In the genomic region with DNA sequence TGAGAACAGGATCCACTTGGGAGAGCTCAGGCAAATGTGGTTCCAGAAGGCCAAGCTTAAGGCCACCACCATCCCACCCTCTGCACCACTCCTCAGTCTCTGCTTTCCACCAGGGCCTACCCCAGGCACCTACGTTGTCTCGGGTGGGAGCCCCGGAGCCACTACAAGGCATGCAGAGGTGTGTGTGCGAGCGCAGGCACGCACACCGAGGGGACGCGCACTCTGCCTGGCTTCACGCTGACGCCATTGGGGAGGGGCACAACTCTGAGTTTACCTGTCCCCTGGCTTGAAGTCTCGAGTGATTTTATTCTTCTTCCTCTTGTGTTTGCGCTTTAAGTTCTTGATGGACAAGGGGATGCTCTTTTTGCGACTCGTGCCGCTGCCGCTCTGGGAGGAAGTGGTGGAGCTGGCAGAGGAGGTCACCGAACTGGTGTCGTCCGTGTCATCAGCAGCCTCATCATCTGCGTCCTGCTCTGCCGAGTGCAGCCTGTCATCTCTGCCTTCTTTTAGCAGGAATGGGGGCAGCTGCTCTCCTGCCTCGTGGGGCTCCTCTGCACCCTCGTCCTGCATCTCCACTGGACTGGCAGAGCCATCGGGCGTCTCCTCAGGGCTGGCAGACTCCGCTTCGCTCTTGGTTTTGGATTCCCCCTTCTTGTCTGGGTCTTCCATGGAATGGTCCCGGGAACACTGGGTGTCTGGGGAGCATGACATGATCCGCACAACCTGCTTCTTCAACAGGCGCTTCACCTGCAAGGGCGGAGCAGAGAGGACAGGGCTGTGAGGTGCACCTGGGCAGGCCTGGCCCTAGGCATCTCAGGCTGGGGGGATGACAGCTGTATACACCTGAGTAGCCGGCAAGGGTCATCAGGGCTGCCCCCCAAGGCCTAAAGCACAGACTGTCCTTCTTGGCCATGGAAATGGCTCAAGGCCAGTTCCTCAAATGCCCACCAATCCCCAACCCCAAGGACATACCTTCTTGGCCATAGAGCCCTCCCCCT, we compare ENCODE assay signal across 21 cellular contexts. TPM values are rescaled to one million over a fixed set of nuclear protein-coding genes. Genes with fewer than 3 reads are reported as not detected.
DNase-seq lines count a peak whose midpoint lies in the region; ATAC-seq and TF ChIP-seq lines count a peak whose summit lies in the region.
"Had no signal": no experiment of that assay in that cellular context is flagged by ENCODE, and none has a peak within 500 bp of the region (broad histone marks: within the 10 kb centered on the region; RNA-seq: fewer than 3 reads in every experiment).

No MANE protein-coding gene starts in this region.

- ATAC-seq in Right ventricle myocardium inferior: no peak
- no peak for ATAC-seq in heart left ventricle
- no peak for ATAC-seq in WTC11
- no peak for ATAC-seq in HG03565 (IDR thresholded peaks at IDR 0.05; ENCODE audit: unreplicated experiment)
- no peak for ATAC-seq in HG02852 (IDR thresholded peaks at IDR 0.05; ENCODE audit: unreplicated experiment)

- H3K27ac Mint-ChIP-seq in WTC11: peak overlapping the region; percentile 89; the same call in 1 of the 2 replicates
- H3K27ac Mint-ChIP-seq in nephron progenitor cell: peak overlapping the region; percentile 48
- H3K27ac Mint-ChIP-seq: B cell, CD14-positive monocyte, HFFc6 had no signal

- TF ChIP-seq CTCF in heart left ventricle (IDR thresholded peaks at IDR 0.05): no peak
- no peak for TF ChIP-seq CTCF in WTC11 (IDR thresholded peaks at IDR 0.05)
- TF ChIP-seq CTCF in nephron progenitor cell (IDR thresholded peaks at IDR 0.05): no peak

- H3K36me3 Mint-ChIP-seq in WTC11 (peaks cover 59% of the 10 kb centered on the region), nephron progenitor cell (ENCODE audit: low read depth) (peaks cover 65% of the 10 kb centered on the region)

- no peak overlapping the region for H3K4me3 Mint-ChIP-seq in WTC11
- no peak overlapping the region for H3K4me3 Mint-ChIP-seq in nephron progenitor cell
- H3K4me3 Mint-ChIP-seq: B cell, CD14-positive monocyte, HFFc6 had no signal

- H3K27me3 Mint-ChIP-seq in WTC11 (ENCODE audit: low read depth) (no peaks in the 10 kb centered on the region), nephron progenitor cell (ENCODE audit: low read depth, poor library complexity) (no peaks in the 10 kb centered on the region)
- H3K27me3 Mint-ChIP-seq: B cell had no signal

- no peaks in the 10 kb centered on the region for H3K9me3 ChIP-seq in heart left ventricle

- H3K27ac ChIP-seq in heart left ventricle: no peak overlapping the region

- no peak for TF ChIP-seq POLR2A in heart left ventricle (IDR thresholded peaks at IDR 0.05)

- CTCF ChIA-PET in WTC11 (lab: Charles Lee): interaction anchor here (0.5 to 4.9 kb wide), 14 partner anchors 9 to 282 kb away, joined by 3 to 135 read pairs (median 28); a partner anchor contains a TSS

- intact Hi-C loops in Right ventricle myocardium inferior (cut with DNase I) (loop anchor here (2.0 to 5.0 kb wide), 2 partner anchors 47 to 95 kb away; a partner anchor contains a TSS), heart left ventricle (cut with DNase I) (loop anchor here in 8 of 10 donors (2.0 to 10.0 kb wide), 8 partner anchors 35 to 277 kb away; a partner anchor contains a TSS)

- peak; percentile 54 for DNase-seq in Right ventricle myocardium inferior (ENCODE audit: missing footprints)
- no peak for DNase-seq in heart left ventricle
- DNase-seq in WTC11 (ENCODE audit: low spot score): no peak
- no peak for DNase-seq in nephron progenitor cell
- DNase-seq in DMS114 treated with DMSO at 0.1 percent for 48 hours (lab: John Stamatoyannopoulos, UW; ENCODE audit: unreplicated experiment): no peak
- DNase-seq: DMS79; HFFc6; IMR-90; NCI-H1105 treated with DMSO at 0.1 percent for 48 hours; NCI-H1694; NCI-H2081; NCI-H2171; NCI-H345; NCI-H524; NCI-H774; NK-92 treated with Interleukin-12 subunit alpha and Interleukin-12 subunit beta, amount 100 ng/mL, for 24 hours; Right ventricle myocardium superior had no signal

- H3K9me3 Mint-ChIP-seq in WTC11 (no peaks in the 10 kb centered on the region), nephron progenitor cell (no peaks in the 10 kb centered on the region)
- H3K9me3 Mint-ChIP-seq: CD14-positive monocyte, HFFc6 had no signal

- no peaks in the 10 kb centered on the region for H3K27me3 ChIP-seq in heart left ventricle

- peaks cover 0 to 31% (median 11%) of the 10 kb centered on the region in 12 donors for H3K4me1 ChIP-seq in heart left ventricle

- no peaks in the 10 kb centered on the region for H3K4me1 Mint-ChIP-seq in WTC11
- H3K4me1 Mint-ChIP-seq in nephron progenitor cell: peaks cover 12% of the 10 kb centered on the region
- H3K4me1 Mint-ChIP-seq: CD14-positive monocyte had no signal

- H3K36me3 ChIP-seq in heart left ventricle: peaks cover 0 to 99% (median 97%) of the 10 kb centered on the region in 9 donors

- H3K4me3 ChIP-seq in heart left ventricle: no peak overlapping the region

- 89 to 93% (median 90%) methylated on average over 22 to 33 of the region's 33 CpGs for whole genome bisulfite sequencing in heart left ventricle, 4 donors

- POLR2A ChIA-PET in WTC11 (lab: Charles Lee): no interaction called here

TF ChIP-seq in WTC11, 78 proteins besides CTCF, POLR2A, EP300 and RAD21 (continues in another document):
- TF ChIP-seq, protein P1, sequence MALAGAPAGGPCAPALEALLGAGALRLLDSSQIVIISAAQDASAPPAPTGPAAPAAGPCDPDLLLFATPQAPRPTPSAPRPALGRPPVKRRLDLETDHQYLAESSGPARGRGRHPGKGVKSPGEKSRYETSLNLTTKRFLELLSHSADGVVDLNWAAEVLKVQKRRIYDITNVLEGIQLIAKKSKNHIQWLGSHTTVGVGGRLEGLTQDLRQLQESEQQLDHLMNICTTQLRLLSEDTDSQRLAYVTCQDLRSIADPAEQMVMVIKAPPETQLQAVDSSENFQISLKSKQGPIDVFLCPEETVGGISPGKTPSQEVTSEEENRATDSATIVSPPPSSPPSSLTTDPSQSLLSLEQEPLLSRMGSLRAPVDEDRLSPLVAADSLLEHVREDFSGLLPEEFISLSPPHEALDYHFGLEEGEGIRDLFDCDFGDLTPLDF (CRISPR knock-in tag; IDR thresholded peaks at IDR 0.05): no peak
- TF ChIP-seq TEAD4 (CRISPR knock-in tag; IDR thresholded peaks at IDR 0.05) (no peak), ZNF671 (CRISPR knock-in tag; IDR thresholded peaks at IDR 0.05) (no peak), ZNF219 (CRISPR knock-in tag; IDR thresholded peaks at IDR 0.05; ENCODE audit: borderline replicate concordance) (no peak), MYBL2 (CRISPR knock-in tag; IDR thresholded peaks at IDR 0.05) (no peak), OVOL2 (CRISPR knock-in tag; IDR thresholded peaks at IDR 0.05; ENCODE audit: borderline replicate concordance) (no peak)
- TF ChIP-seq, protein P2, sequence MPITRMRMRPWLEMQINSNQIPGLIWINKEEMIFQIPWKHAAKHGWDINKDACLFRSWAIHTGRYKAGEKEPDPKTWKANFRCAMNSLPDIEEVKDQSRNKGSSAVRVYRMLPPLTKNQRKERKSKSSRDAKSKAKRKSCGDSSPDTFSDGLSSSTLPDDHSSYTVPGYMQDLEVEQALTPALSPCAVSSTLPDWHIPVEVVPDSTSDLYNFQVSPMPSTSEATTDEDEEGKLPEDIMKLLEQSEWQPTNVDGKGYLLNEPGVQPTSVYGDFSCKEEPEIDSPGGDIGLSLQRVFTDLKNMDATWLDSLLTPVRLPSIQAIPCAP (CRISPR knock-in tag; IDR thresholded peaks at IDR 0.05): no peak
- TF ChIP-seq, protein P3, sequence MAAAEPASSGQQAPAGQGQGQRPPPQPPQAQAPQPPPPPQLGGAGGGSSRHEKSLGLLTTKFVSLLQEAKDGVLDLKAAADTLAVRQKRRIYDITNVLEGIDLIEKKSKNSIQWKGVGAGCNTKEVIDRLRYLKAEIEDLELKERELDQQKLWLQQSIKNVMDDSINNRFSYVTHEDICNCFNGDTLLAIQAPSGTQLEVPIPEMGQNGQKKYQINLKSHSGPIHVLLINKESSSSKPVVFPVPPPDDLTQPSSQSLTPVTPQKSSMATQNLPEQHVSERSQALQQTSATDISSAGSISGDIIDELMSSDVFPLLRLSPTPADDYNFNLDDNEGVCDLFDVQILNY (CRISPR knock-in tag; IDR thresholded peaks at IDR 0.05): no peak
- TF ChIP-seq, protein P4, sequence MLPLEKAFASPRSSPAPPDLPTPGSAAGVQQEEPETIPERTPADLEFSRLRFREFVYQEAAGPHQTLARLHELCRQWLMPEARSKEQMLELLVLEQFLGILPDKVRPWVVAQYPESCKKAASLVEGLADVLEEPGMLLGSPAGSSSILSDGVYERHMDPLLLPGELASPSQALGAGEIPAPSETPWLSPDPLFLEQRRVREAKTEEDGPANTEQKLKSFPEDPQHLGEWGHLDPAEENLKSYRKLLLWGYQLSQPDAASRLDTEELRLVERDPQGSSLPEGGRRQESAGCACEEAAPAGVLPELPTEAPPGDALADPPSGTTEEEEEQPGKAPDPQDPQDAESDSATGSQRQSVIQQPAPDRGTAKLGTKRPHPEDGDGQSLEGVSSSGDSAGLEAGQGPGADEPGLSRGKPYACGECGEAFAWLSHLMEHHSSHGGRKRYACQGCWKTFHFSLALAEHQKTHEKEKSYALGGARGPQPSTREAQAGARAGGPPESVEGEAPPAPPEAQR (CRISPR knock-in tag; IDR thresholded peaks at IDR 0.05): no peak
- TF ChIP-seq, protein P5, sequence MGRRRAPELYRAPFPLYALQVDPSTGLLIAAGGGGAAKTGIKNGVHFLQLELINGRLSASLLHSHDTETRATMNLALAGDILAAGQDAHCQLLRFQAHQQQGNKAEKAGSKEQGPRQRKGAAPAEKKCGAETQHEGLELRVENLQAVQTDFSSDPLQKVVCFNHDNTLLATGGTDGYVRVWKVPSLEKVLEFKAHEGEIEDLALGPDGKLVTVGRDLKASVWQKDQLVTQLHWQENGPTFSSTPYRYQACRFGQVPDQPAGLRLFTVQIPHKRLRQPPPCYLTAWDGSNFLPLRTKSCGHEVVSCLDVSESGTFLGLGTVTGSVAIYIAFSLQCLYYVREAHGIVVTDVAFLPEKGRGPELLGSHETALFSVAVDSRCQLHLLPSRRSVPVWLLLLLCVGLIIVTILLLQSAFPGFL (CRISPR knock-in tag; IDR thresholded peaks at IDR 0.05; ENCODE audit: borderline replicate concordance): no peak
- TF ChIP-seq, protein P6, sequence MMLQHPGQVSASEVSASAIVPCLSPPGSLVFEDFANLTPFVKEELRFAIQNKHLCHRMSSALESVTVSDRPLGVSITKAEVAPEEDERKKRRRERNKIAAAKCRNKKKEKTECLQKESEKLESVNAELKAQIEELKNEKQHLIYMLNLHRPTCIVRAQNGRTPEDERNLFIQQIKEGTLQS (CRISPR knock-in tag; conservative IDR thresholded peaks at IDR 0.05): no peak

RNA-seq across cellular contexts. Expression of a gene that starts 15.1 kb away (rescaled TPM):
- total RNA-seq in Right ventricle myocardium inferior (2.7 TPM), heart left ventricle (10 to 100 TPM in 3 of 9 donors, 1 to 10 TPM in 6; 2.6 to 13.8 (median 4.6) TPM), WTC11 (2021) (2.5 to 2.9 TPM (median 2.8 TPM) in 3 replicates)
- polyA plus RNA-seq in heart left ventricle: 10 to 100 TPM in 1 of 2 donors, 1 to 10 TPM in 1; 2.6 to 20.5 TPM

RNA-seq across cellular contexts. Expression of a gene that starts 45.8 kb away (rescaled TPM):
- 35.9 TPM for total RNA-seq in Right ventricle myocardium inferior
- total RNA-seq in heart left ventricle: 10 to 100 TPM; 28.2 to 39.7 (median 30.9) TPM
- 10 to 100 TPM; 22.7 to 36.1 TPM for polyA plus RNA-seq in heart left ventricle
- total RNA-seq in WTC11 (2021): 50.0 to 56.5 TPM (median 52.3 TPM) in 3 replicates

RNA-seq across cellular contexts. Expression of a gene that starts 53.5 kb away (rescaled TPM):
- total RNA-seq in Right ventricle myocardium inferior (35.4 TPM), heart left ventricle (10 to 100 TPM; 23.0 to 36.1 (median 31.8) TPM), WTC11 (2021) (57.1 to 68.9 TPM (median 59.6 TPM) in 3 replicates)
- 10 to 100 TPM; 16.0 to 19.3 TPM for polyA plus RNA-seq in heart left ventricle
